ENCODE assay signal across 1 cellular context in genomic region chr17:19317359-19318095, GRCh38.
A peak's percentile ranks its signal among the peaks of the same experiment; 100 is the strongest.
TF ChIP-seq lines count a peak whose summit lies in the region.

No MANE protein-coding gene starts in this region.

TF ChIP-seq in HepG2, 621 proteins besides CTCF, POLR2A, EP300 and RAD21 (continued from another document):
- TF ChIP-seq MAX (IDR thresholded peaks at IDR 0.05), result peak; percentile 62
- TF ChIP-seq ZNF674 (CRISPR knock-in tag; IDR thresholded peaks at IDR 0.05; ENCODE audit: low read depth), result no peak
- peak; percentile 68 to 77 for TF ChIP-seq HMGXB4 (CRISPR knock-in tag; IDR thresholded peaks at IDR 0.05; ENCODE audit: borderline replicate concordance in 1 of 2, low read depth in 1 of 2)
- no peak; the same call in 1 of the 2 replicates for TF ChIP-seq HOXA5 (CRISPR knock-in tag; IDR thresholded peaks at IDR 0.05)
- no peak for TF ChIP-seq ZNF274 (CRISPR knock-in tag; IDR thresholded peaks at IDR 0.05)
- TF ChIP-seq FOXO4 (CRISPR knock-in tag; conservative IDR thresholded peaks at IDR 0.05), result 0 out of 2 replicates have a peak, but pooled peaks have one; percentile 81
- no peak for TF ChIP-seq ZNF513 (CRISPR knock-in tag; conservative IDR thresholded peaks at IDR 0.05)
- TF ChIP-seq ZNF841 (CRISPR knock-in tag; IDR thresholded peaks at IDR 0.05; ENCODE audit: borderline replicate concordance), result no peak
- TF ChIP-seq MEIS2 (CRISPR knock-in tag; IDR thresholded peaks at IDR 0.05), result 0 out of 2 replicates have a peak, but pooled peaks have one; percentile 39
- TF ChIP-seq CREBL2 (CRISPR knock-in tag; IDR thresholded peaks at IDR 0.05; ENCODE audit: borderline replicate concordance), result no peak
- no peak for TF ChIP-seq ZBTB34 (CRISPR knock-in tag; IDR thresholded peaks at IDR 0.05)
- TF ChIP-seq ZNF543 (CRISPR knock-in tag; IDR thresholded peaks at IDR 0.05), result no peak
- no peak for TF ChIP-seq ZSCAN22 (CRISPR knock-in tag; IDR thresholded peaks at IDR 0.05)
- peak; percentile 74 for TF ChIP-seq SAP130 (CRISPR knock-in tag; IDR thresholded peaks at IDR 0.05; ENCODE audit: low read depth)
- TF ChIP-seq CENPBD1 (CRISPR knock-in tag; IDR thresholded peaks at IDR 0.05; ENCODE audit: borderline replicate concordance, low read depth), result no peak
- peak; percentile 23 for TF ChIP-seq TBL1XR1 (IDR thresholded peaks at IDR 0.05; ENCODE audit: borderline replicate concordance, low read length, partially characterized antibody)
- peak; percentile 53; the same call in 1 of the 2 replicates for TF ChIP-seq ZNF614 (CRISPR knock-in tag; IDR thresholded peaks at IDR 0.05; ENCODE audit: borderline replicate concordance)
